Comparison of ENCODE assay signal across 8 cellular contexts in the genomic region with DNA sequence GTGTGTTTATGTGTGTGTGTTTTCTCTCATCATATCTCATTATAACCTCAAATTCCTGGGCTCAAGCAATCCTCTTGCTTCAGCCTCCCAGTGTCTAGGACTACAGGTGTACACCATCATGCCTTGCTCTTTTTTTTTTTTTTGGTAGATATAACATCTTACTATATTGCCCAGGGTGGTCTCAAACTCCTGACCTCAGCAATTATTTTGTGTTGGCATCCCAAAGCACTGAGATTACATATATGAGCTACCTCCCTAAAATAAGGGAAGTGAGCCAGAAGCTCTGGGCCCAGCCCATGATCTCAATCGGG. TPM values are rescaled to one million over a fixed set of nuclear protein-coding genes. Genes with fewer than 3 reads are reported as not detected.
DNase-seq lines count a peak whose midpoint lies in the region; ATAC-seq, FAIRE-seq and TF ChIP-seq lines count a peak whose summit lies in the region.

No MANE protein-coding gene starts in this region.

- H3K36me3 Mint-ChIP-seq in activated T-cell treated with anti-CD3 and anti-CD28 coated beads, Interleukin-2, amount 50 U/mL, for 72 hours (ENCODE audit: insufficient read depth in 2 of 2) = peaks cover 36 to 51% of the 10 kb centered on the region in 2 donors
- H3K36me3 Mint-ChIP-seq in astrocyte (ENCODE audit: low read depth, unreplicated experiment) (peaks cover 14% of the 10 kb centered on the region), type B pancreatic cell (peaks cover 6% of the 10 kb centered on the region)

- H3K36me3 ChIP-seq in astrocyte (ENCODE audit: insufficient read depth, low read length) (peaks cover 6% of the 10 kb centered on the region), HepG2 (replicated peaks in 1 of 2; ENCODE audit: control insufficient read depth in 1 of 2, insufficient read depth in 2 of 2, low read length in 2 of 2) (peaks cover 6 to 14% of the 10 kb centered on the region in 2 experiments; a peak in 4 of 5 replicates)

- intact Hi-C loops in HepG2 (cut with micrococcal nuclease; ENCODE audit: unreplicated experiment) = loop anchor here (5.0 kb wide), 1 partner anchor 42 kb away; a partner anchor contains a TSS

- H3K27me3 Mint-ChIP-seq in activated T-cell treated with anti-CD3 and anti-CD28 coated beads, Interleukin-2, amount 50 U/mL, for 72 hours (ENCODE audit: low read depth) = peaks cover 23% of the 10 kb centered on the region
- H3K27me3 Mint-ChIP-seq in astrocyte (ENCODE audit: low read depth, unreplicated experiment) (peaks cover 13% of the 10 kb centered on the region), type B pancreatic cell (peaks cover 28% of the 10 kb centered on the region)

- H3K79me2 ChIP-seq in astrocyte (ENCODE audit: insufficient read depth, low read length) (peaks cover 34% of the 10 kb centered on the region), HepG2 (ENCODE audit: insufficient read depth, low read length) (peaks cover 28% of the 10 kb centered on the region)

- no peaks in the 10 kb centered on the region for H3K9me3 ChIP-seq in astrocyte (ENCODE audit: insufficient read depth, low read depth, low read length)
- no peaks in the 10 kb centered on the region for H3K9me3 ChIP-seq in HepG2 (ENCODE audit: low read length)

- peak in 1 of 2 donors; percentile 1 for ATAC-seq in activated T-cell treated with anti-CD3 and anti-CD28 coated beads, Interleukin-2, amount 50 U/mL, for 72 hours (replicated peaks in 1 of 2)
- ATAC-seq in HepG2 (peak; percentile 19), HG03095 (IDR thresholded peaks at IDR 0.05; ENCODE audit: unreplicated experiment) (no peak)

- in situ Hi-C loops in HepG2 (cut with HindIII; ENCODE audit: extremely low pct_ligation_motif_present, low pct_unique_long_range_greater_than_20kb) = no loop called here

- H4K20me1 ChIP-seq in astrocyte (ENCODE audit: insufficient read depth, low read length) = peaks cover 14% of the 10 kb centered on the region
- no peaks in the 10 kb centered on the region for H4K20me1 ChIP-seq in HepG2 (ENCODE audit: insufficient read depth, low read length)

- H3K4me3 ChIP-seq in astrocyte (ENCODE audit: insufficient read depth, low read depth, low read length) (peak overlapping the region; percentile 79), HepG2 (replicated peaks in 1 of 3; ENCODE audit: insufficient read depth in 1 of 3, low read depth in 2 of 3, low read length in 3 of 3) (peak overlapping the region; percentile 84 to 91 (median 88))

- TSS peak; percentile 100 for BruUV-seq in HepG2 (replicated peaks; lab: Mats Ljungman, UMichigan)

- TF ChIP-seq EP300 in HepG2 (IDR thresholded peaks at IDR 0.05; ENCODE audit: low read depth in 2 of 2, low read length in 2 of 2) (no peak), HepG2 (CRISPR knock-in tag; IDR thresholded peaks at IDR 0.05; ENCODE audit: borderline replicate concordance) (no peak)

- FAIRE-seq in astrocyte (lab: Jason Lieb, UNC) (no peak), HepG2 (lab: Jason Lieb, UNC) (no peak)

- H3K4me3 Mint-ChIP-seq in activated T-cell treated with anti-CD3 and anti-CD28 coated beads, Interleukin-2, amount 50 U/mL, for 72 hours = peak overlapping the region; percentile 82 to 92
- H3K4me3 Mint-ChIP-seq in astrocyte (ENCODE audit: unreplicated experiment) (peak overlapping the region; percentile 88), type B pancreatic cell (peak overlapping the region; percentile 89)

- H3K4me2 ChIP-seq in astrocyte (ENCODE audit: low read length) = peak overlapping the region; percentile 97
- peak overlapping the region; percentile 79 for H3K4me2 ChIP-seq in HepG2 (ENCODE audit: low read depth, low read length)

- DNase-seq in activated T-cell treated with anti-CD3 and anti-CD28 coated beads, Interleukin-2, amount 50 U/mL, for 72 hours = no peak
- DNase-seq in activated T-cell treated with anti-CD3 and anti-CD28 coated beads, Interleukin-2, amount 50 U/mL, for 48 hours = no peak
- DNase-seq in astrocyte (ENCODE audit: low read depth) = no peak
- no peak for DNase-seq in HepG2 (ENCODE audit: low spot score)
- no peak for DNase-seq in type B pancreatic cell (ENCODE audit: extremely low spot score, unreplicated experiment)
- no peak for DNase-seq in KG1 (lab: John Stamatoyannopoulos, UW)
- DNase-seq in mesenteric fat pad (ENCODE audit: low spot score) = no peak

- no peak for TF ChIP-seq CTCF in astrocyte (IDR thresholded peaks at IDR 0.05; ENCODE audit: insufficient read depth, low read depth, low read length)
- no peak for TF ChIP-seq CTCF in HepG2 (CRISPR knock-in tag; IDR thresholded peaks at IDR 0.05)
- TF ChIP-seq CTCF in type B pancreatic cell (conservative IDR thresholded peaks at IDR 0.05) = no peak

- WGBS in HepG2 (ENCODE audit: low lambda C conversion rate) = 0% methylated on average over 1 of the region's 1 CpG

- H3K4me1 ChIP-seq in astrocyte (ENCODE audit: insufficient read depth, low read length) = peaks cover 9% of the 10 kb centered on the region
- peaks cover 25% of the 10 kb centered on the region for H3K4me1 ChIP-seq in HepG2 (ENCODE audit: insufficient read depth, low read length)

- no peak for TF ChIP-seq POLR2A in HepG2 (IDR thresholded peaks at IDR 0.05; ENCODE audit: insufficient read depth in 1 of 2, low read depth in 2 of 2, low read length in 2 of 2)

- H3K9ac ChIP-seq in astrocyte (ENCODE audit: low read length) (peak overlapping the region; percentile 93), HepG2 (ENCODE audit: insufficient read depth, low read depth, low read length) (peak overlapping the region; percentile 93)

- peaks cover 5 to 19% of the 10 kb centered on the region in 2 donors for H3K9me3 Mint-ChIP-seq in activated T-cell treated with anti-CD3 and anti-CD28 coated beads, Interleukin-2, amount 50 U/mL, for 72 hours
- H3K9me3 Mint-ChIP-seq in astrocyte (ENCODE audit: unreplicated experiment) (peaks cover 2% of the 10 kb centered on the region), type B pancreatic cell (no peaks in the 10 kb centered on the region)

- no peak for TF ChIP-seq RAD21 in HepG2 (CRISPR knock-in tag; IDR thresholded peaks at IDR 0.05)

- CTCF ChIA-PET in HepG2 (lab: Yijun Ruan, JAX; ENCODE audit: low intra/inter-chr PET ratio, low total read pairs) = no interaction called here

- peaks cover 28% of the 10 kb centered on the region for H3K4me1 Mint-ChIP-seq in activated T-cell treated with anti-CD3 and anti-CD28 coated beads, Interleukin-2, amount 50 U/mL, for 72 hours (ENCODE audit: low read depth)
- H3K4me1 Mint-ChIP-seq in astrocyte (ENCODE audit: low read depth, unreplicated experiment) = peaks cover 11% of the 10 kb centered on the region
- H3K4me1 Mint-ChIP-seq in type B pancreatic cell (ENCODE audit: unreplicated experiment) = peaks cover 17% of the 10 kb centered on the region

- H3K27ac Mint-ChIP-seq in activated T-cell treated with anti-CD3 and anti-CD28 coated beads, Interleukin-2, amount 50 U/mL, for 72 hours = peak overlapping the region; percentile 97
- H3K27ac Mint-ChIP-seq in astrocyte (ENCODE audit: unreplicated experiment) (peak overlapping the region; percentile 58), type B pancreatic cell (peak overlapping the region; percentile 97)

- H3K27me3 ChIP-seq in astrocyte (ENCODE audit: insufficient read depth, low read length) = peaks cover 2% of the 10 kb centered on the region
- 0 out of 5 replicates have a peak, but pooled peaks cover 0 to 4% of the 10 kb centered on the region in 2 experiments for H3K27me3 ChIP-seq in HepG2 (ENCODE audit: control insufficient read depth in 1 of 2, insufficient read depth in 2 of 2, low read length in 2 of 2)

- peak overlapping the region; percentile 66 for H3K27ac ChIP-seq in astrocyte (ENCODE audit: low read depth, low read length)
- peak overlapping the region; percentile 64 for H3K27ac ChIP-seq in HepG2 (ENCODE audit: extremely low read length, insufficient read depth, low read length)

- H2AFZ ChIP-seq in astrocyte (ENCODE audit: low read depth, low read length) = peak overlapping the region; percentile 93
- H2AFZ ChIP-seq in HepG2 (ENCODE audit: low read length) = no peak overlapping the region

- POLR2A ChIA-PET in HepG2 (lab: Yijun Ruan, JAX) = interaction anchor here (0.7 to 1.0 kb wide), 2 partner anchors 17 to 44 kb away, joined by 3 read pairs; a partner anchor contains a TSS

RNA-seq across cellular contexts. Expression of a gene that starts 0.4 kb away (rescaled TPM):
- 1 to 10 TPM; 8.4 to 9.0 TPM for total RNA-seq in activated T-cell treated with anti-CD3 and anti-CD28 coated beads, Interleukin-2, amount 50 U/mL, for 72 hours
- 8.7 and 9.5 TPM in 2 replicates for total RNA-seq in astrocyte
- 8.9 and 10.4 TPM in 2 replicates for total RNA-seq in HepG2 (2016; rRNA removed; fragmentation: Illumina TruSeq; extraction: Trizol)
- 0.62 and 0.81 TPM in 2 replicates for total RNA-seq in HepG2 (2016; cell fraction: cytosol; rRNA removed; fragmentation: Illumina TruSeq; extraction: Trizol; ENCODE audit: low read depth)
- 8.0 and 9.3 TPM in 2 replicates for total RNA-seq in HepG2 (2016; cell fraction: insoluble cytoplasmic fraction; rRNA removed; fragmentation: Illumina TruSeq; extraction: Trizol)
- total RNA-seq in HepG2 (2016; cell fraction: membrane; rRNA removed; fragmentation: Illumina TruSeq; extraction: Trizol) = 4.5 and 4.7 TPM in 2 replicates
- 5.9 and 6.1 TPM in 2 replicates for total RNA-seq in HepG2 (2016; cell fraction: nucleus; rRNA removed; fragmentation: Illumina TruSeq; extraction: Trizol)
- polyA plus RNA-seq in HepG2 (2011; rRNA removed) = 2.1 and 2.5 TPM in 2 replicates
- polyA plus RNA-seq in HepG2 (2011; cell fraction: cytosol; rRNA removed) = 1.0 and 1.6 TPM in 2 replicates
- polyA plus RNA-seq in HepG2 (2011; cell fraction: nucleus; rRNA removed) = 1.9 and 2.4 TPM in 2 replicates
- polyA plus RNA-seq in HepG2 (2012) = 1.3 and 1.8 TPM in 2 replicates
- 0.15 TPM in 2 replicates for polyA plus RNA-seq in HepG2 (2016; cell fraction: cytosol; fragmentation: Illumina TruSeq; extraction: Trizol; ENCODE audit: low read depth)
- polyA plus RNA-seq in HepG2 (2016; cell fraction: insoluble cytoplasmic fraction; fragmentation: Illumina TruSeq; extraction: Trizol; ENCODE audit: low read depth) = 3.1 TPM in 2 replicates
- 0.85 and 0.98 TPM in 2 replicates for polyA plus RNA-seq in HepG2 (2016; cell fraction: membrane; fragmentation: Illumina TruSeq; extraction: Trizol; ENCODE audit: low read depth)
- polyA plus RNA-seq in HepG2 (2016; cell fraction: nucleus; fragmentation: Illumina TruSeq; extraction: Trizol; ENCODE audit: insufficient read depth, low read depth) = 3.5 and 4.7 TPM in 2 replicates
- 4.9 and 6.1 TPM in 2 replicates for polyA minus RNA-seq in HepG2 (2011; rRNA and poly(A)+ RNA removed; ENCODE audit: low replicate concordance)
- polyA minus RNA-seq in HepG2 (2011; cell fraction: cytosol; rRNA and poly(A)+ RNA removed) = 4.7 and 6.4 TPM in 2 replicates
- polyA minus RNA-seq in HepG2 (2011; cell fraction: nucleus; rRNA and poly(A)+ RNA removed) = 6.3 and 11.8 TPM in 2 replicates
- total RNA-seq in type B pancreatic cell (ENCODE audit: low replicate concordance) = 8.3 and 9.8 TPM in 2 replicates
- 5.3 TPM for total RNA-seq in mesenteric fat pad

RNA-seq across cellular contexts. Expression of a gene that starts 31.2 kb away (rescaled TPM):
- 1 to 10 TPM; 8.1 to 8.3 TPM for total RNA-seq in activated T-cell treated with anti-CD3 and anti-CD28 coated beads, Interleukin-2, amount 50 U/mL, for 72 hours
- total RNA-seq in astrocyte = 11.5 and 12.2 TPM in 2 replicates
- 8.0 and 9.5 TPM in 2 replicates for total RNA-seq in HepG2 (2016; rRNA removed; fragmentation: Illumina TruSeq; extraction: Trizol)
- 0.61 and 1.1 TPM in 2 replicates for total RNA-seq in HepG2 (2016; cell fraction: cytosol; rRNA removed; fragmentation: Illumina TruSeq; extraction: Trizol; ENCODE audit: low read depth)
- total RNA-seq in HepG2 (2016; cell fraction: insoluble cytoplasmic fraction; rRNA removed; fragmentation: Illumina TruSeq; extraction: Trizol) = 7.7 and 8.9 TPM in 2 replicates
- total RNA-seq in HepG2 (2016; cell fraction: membrane; rRNA removed; fragmentation: Illumina TruSeq; extraction: Trizol) = 3.0 and 3.4 TPM in 2 replicates
- total RNA-seq in HepG2 (2016; cell fraction: nucleus; rRNA removed; fragmentation: Illumina TruSeq; extraction: Trizol) = 5.9 and 7.0 TPM in 2 replicates
- polyA plus RNA-seq in HepG2 (2011; rRNA removed) = 3.4 and 3.6 TPM in 2 replicates
- polyA plus RNA-seq in HepG2 (2011; cell fraction: cytosol; rRNA removed) = 1.8 and 2.7 TPM in 2 replicates
- polyA plus RNA-seq in HepG2 (2011; cell fraction: nucleus; rRNA removed) = 3.0 and 4.8 TPM in 2 replicates
- 3.5 and 4.1 TPM in 2 replicates for polyA plus RNA-seq in HepG2 (2012)
- polyA plus RNA-seq in HepG2 (2016; cell fraction: cytosol; fragmentation: Illumina TruSeq; extraction: Trizol; ENCODE audit: low read depth) = 0.17 TPM in 2 replicates
- 4.3 and 4.6 TPM in 2 replicates for polyA plus RNA-seq in HepG2 (2016; cell fraction: insoluble cytoplasmic fraction; fragmentation: Illumina TruSeq; extraction: Trizol; ENCODE audit: low read depth)
- 0.69 and 0.74 TPM in 2 replicates for polyA plus RNA-seq in HepG2 (2016; cell fraction: membrane; fragmentation: Illumina TruSeq; extraction: Trizol; ENCODE audit: low read depth)
- polyA plus RNA-seq in HepG2 (2016; cell fraction: nucleus; fragmentation: Illumina TruSeq; extraction: Trizol; ENCODE audit: insufficient read depth, low read depth) = 7.8 and 9.4 TPM in 2 replicates
- polyA minus RNA-seq in HepG2 (2011; rRNA and poly(A)+ RNA removed; ENCODE audit: low replicate concordance) = 8.4 and 9.2 TPM in 2 replicates
- polyA minus RNA-seq in HepG2 (2011; cell fraction: cytosol; rRNA and poly(A)+ RNA removed) = 4.4 and 6.1 TPM in 2 replicates
- polyA minus RNA-seq in HepG2 (2011; cell fraction: nucleus; rRNA and poly(A)+ RNA removed) = 3.9 and 5.5 TPM in 2 replicates
- total RNA-seq in type B pancreatic cell (ENCODE audit: low replicate concordance) = 12.1 and 12.2 TPM in 2 replicates
- total RNA-seq in mesenteric fat pad = 7.4 TPM

RNA-seq across cellular contexts. Expression of a gene that starts 39.5 kb away (rescaled TPM):
- total RNA-seq in activated T-cell treated with anti-CD3 and anti-CD28 coated beads, Interleukin-2, amount 50 U/mL, for 72 hours = 100 to 1,000 TPM; 114 to 129 TPM
- total RNA-seq in astrocyte (87.2 and 105 TPM in 2 replicates), HepG2 (2016; rRNA removed; fragmentation: Illumina TruSeq; extraction: Trizol) (44.8 and 76.3 TPM in 2 replicates), type B pancreatic cell (ENCODE audit: low replicate concordance) (58.4 and 66.1 TPM in 2 replicates), mesenteric fat pad (50.3 TPM)
- total RNA-seq in HepG2 (2016; cell fraction: cytosol; rRNA removed; fragmentation: Illumina TruSeq; extraction: Trizol; ENCODE audit: low read depth) = 2.9 and 3.1 TPM in 2 replicates
- 40.9 and 72.0 TPM in 2 replicates for total RNA-seq in HepG2 (2016; cell fraction: insoluble cytoplasmic fraction; rRNA removed; fragmentation: Illumina TruSeq; extraction: Trizol)
- total RNA-seq in HepG2 (2016; cell fraction: membrane; rRNA removed; fragmentation: Illumina TruSeq; extraction: Trizol) = 9.8 and 11.2 TPM in 2 replicates
- 70.0 and 73.2 TPM in 2 replicates for total RNA-seq in HepG2 (2016; cell fraction: nucleus; rRNA removed; fragmentation: Illumina TruSeq; extraction: Trizol)
- polyA plus RNA-seq in HepG2 (2011; rRNA removed) = 14.5 and 15.3 TPM in 2 replicates
- 5.4 and 7.1 TPM in 2 replicates for polyA plus RNA-seq in HepG2 (2011; cell fraction: cytosol; rRNA removed)
- polyA plus RNA-seq in HepG2 (2011; cell fraction: nucleus; rRNA removed) = 22.5 and 28.5 TPM in 2 replicates
- 1.7 and 1.8 TPM in 2 replicates for polyA plus RNA-seq in HepG2 (2012)
- polyA plus RNA-seq in HepG2 (2016; cell fraction: cytosol; fragmentation: Illumina TruSeq; extraction: Trizol; ENCODE audit: low read depth) = 0.02 TPM in 1 of 2 replicates, not detected in the other
- 1.0 and 1.3 TPM in 2 replicates for polyA plus RNA-seq in HepG2 (2016; cell fraction: insoluble cytoplasmic fraction; fragmentation: Illumina TruSeq; extraction: Trizol; ENCODE audit: low read depth)
- polyA plus RNA-seq in HepG2 (2016; cell fraction: membrane; fragmentation: Illumina TruSeq; extraction: Trizol; ENCODE audit: low read depth) = 0.12 and 0.14 TPM in 2 replicates
- 2.7 and 3.2 TPM in 2 replicates for polyA plus RNA-seq in HepG2 (2016; cell fraction: nucleus; fragmentation: Illumina TruSeq; extraction: Trizol; ENCODE audit: insufficient read depth, low read depth)
- 113 and 142 TPM in 2 replicates for polyA minus RNA-seq in HepG2 (2011; rRNA and poly(A)+ RNA removed; ENCODE audit: low replicate concordance)
- polyA minus RNA-seq in HepG2 (2011; cell fraction: cytosol; rRNA and poly(A)+ RNA removed) = 66.3 and 87.7 TPM in 2 replicates
- 149 and 236 TPM in 2 replicates for polyA minus RNA-seq in HepG2 (2011; cell fraction: nucleus; rRNA and poly(A)+ RNA removed)

RNA-seq across cellular contexts. Expression of a gene that starts 43.5 kb away (rescaled TPM):
- 1 to 10 TPM; 7.3 to 8.5 TPM for total RNA-seq in activated T-cell treated with anti-CD3 and anti-CD28 coated beads, Interleukin-2, amount 50 U/mL, for 72 hours
- total RNA-seq in astrocyte = 9.2 and 11.6 TPM in 2 replicates
- 13.3 and 20.5 TPM in 2 replicates for total RNA-seq in HepG2 (2016; rRNA removed; fragmentation: Illumina TruSeq; extraction: Trizol)
- 6.0 and 7.5 TPM in 2 replicates for total RNA-seq in HepG2 (2016; cell fraction: cytosol; rRNA removed; fragmentation: Illumina TruSeq; extraction: Trizol; ENCODE audit: low read depth)
- 14.1 and 20.3 TPM in 2 replicates for total RNA-seq in HepG2 (2016; cell fraction: insoluble cytoplasmic fraction; rRNA removed; fragmentation: Illumina TruSeq; extraction: Trizol)
- 5.7 and 5.9 TPM in 2 replicates for total RNA-seq in HepG2 (2016; cell fraction: membrane; rRNA removed; fragmentation: Illumina TruSeq; extraction: Trizol)
- total RNA-seq in HepG2 (2016; cell fraction: nucleus; rRNA removed; fragmentation: Illumina TruSeq; extraction: Trizol) = 7.0 and 7.7 TPM in 2 replicates
- 16.8 and 17.7 TPM in 2 replicates for polyA plus RNA-seq in HepG2 (2011; rRNA removed)
- polyA plus RNA-seq in HepG2 (2011; cell fraction: cytosol; rRNA removed) = 19.8 and 24.4 TPM in 2 replicates
- polyA plus RNA-seq in HepG2 (2011; cell fraction: nucleus; rRNA removed) = 3.5 and 5.8 TPM in 2 replicates
- polyA plus RNA-seq in HepG2 (2012) = 12.0 and 12.7 TPM in 2 replicates
- 3.7 and 5.0 TPM in 2 replicates for polyA plus RNA-seq in HepG2 (2016; cell fraction: cytosol; fragmentation: Illumina TruSeq; extraction: Trizol; ENCODE audit: low read depth)
- polyA plus RNA-seq in HepG2 (2016; cell fraction: insoluble cytoplasmic fraction; fragmentation: Illumina TruSeq; extraction: Trizol; ENCODE audit: low read depth) = 20.2 and 24.5 TPM in 2 replicates
- 2.9 TPM in 2 replicates for polyA plus RNA-seq in HepG2 (2016; cell fraction: membrane; fragmentation: Illumina TruSeq; extraction: Trizol; ENCODE audit: low read depth)
- polyA plus RNA-seq in HepG2 (2016; cell fraction: nucleus; fragmentation: Illumina TruSeq; extraction: Trizol; ENCODE audit: insufficient read depth, low read depth) = 10.9 and 11.1 TPM in 2 replicates
- 6.7 and 11.3 TPM in 2 replicates for polyA minus RNA-seq in HepG2 (2011; rRNA and poly(A)+ RNA removed; ENCODE audit: low replicate concordance)
- 1.8 and 6.1 TPM in 2 replicates for polyA minus RNA-seq in HepG2 (2011; cell fraction: cytosol; rRNA and poly(A)+ RNA removed)
- 3.6 and 6.2 TPM in 2 replicates for polyA minus RNA-seq in HepG2 (2011; cell fraction: nucleus; rRNA and poly(A)+ RNA removed)
- 11.9 and 12.3 TPM in 2 replicates for total RNA-seq in type B pancreatic cell (ENCODE audit: low replicate concordance)
- total RNA-seq in mesenteric fat pad = 10.3 TPM

RNA-seq across cellular contexts. Expression of a gene that starts 43.5 kb away (rescaled TPM):
- total RNA-seq in activated T-cell treated with anti-CD3 and anti-CD28 coated beads, Interleukin-2, amount 50 U/mL, for 72 hours = 1 to 10 TPM; 3.9 to 4.5 TPM
- total RNA-seq in astrocyte = 3.6 and 4.1 TPM in 2 replicates
- total RNA-seq in HepG2 (2016; rRNA removed; fragmentation: Illumina TruSeq; extraction: Trizol) = 2.1 and 2.6 TPM in 2 replicates
- 0.40 and 0.44 TPM in 2 replicates for total RNA-seq in HepG2 (2016; cell fraction: cytosol; rRNA removed; fragmentation: Illumina TruSeq; extraction: Trizol; ENCODE audit: low read depth)
- total RNA-seq in HepG2 (2016; cell fraction: insoluble cytoplasmic fraction; rRNA removed; fragmentation: Illumina TruSeq; extraction: Trizol) = 2.2 and 2.6 TPM in 2 replicates
- 1.0 TPM in 2 replicates for total RNA-seq in HepG2 (2016; cell fraction: membrane; rRNA removed; fragmentation: Illumina TruSeq; extraction: Trizol)
- total RNA-seq in HepG2 (2016; cell fraction: nucleus; rRNA removed; fragmentation: Illumina TruSeq; extraction: Trizol) = 3.1 and 4.6 TPM in 2 replicates
- 2.0 and 2.2 TPM in 2 replicates for polyA plus RNA-seq in HepG2 (2011; rRNA removed)
- polyA plus RNA-seq in HepG2 (2011; cell fraction: cytosol; rRNA removed) = 0.71 and 1.3 TPM in 2 replicates
- 3.0 and 5.3 TPM in 2 replicates for polyA plus RNA-seq in HepG2 (2011; cell fraction: nucleus; rRNA removed)
- polyA plus RNA-seq in HepG2 (2012) = 2.5 TPM in 2 replicates
- 0.24 and 0.31 TPM in 2 replicates for polyA plus RNA-seq in HepG2 (2016; cell fraction: cytosol; fragmentation: Illumina TruSeq; extraction: Trizol; ENCODE audit: low read depth)
- 1.3 and 1.4 TPM in 2 replicates for polyA plus RNA-seq in HepG2 (2016; cell fraction: insoluble cytoplasmic fraction; fragmentation: Illumina TruSeq; extraction: Trizol; ENCODE audit: low read depth)
- 0.37 and 0.50 TPM in 2 replicates for polyA plus RNA-seq in HepG2 (2016; cell fraction: membrane; fragmentation: Illumina TruSeq; extraction: Trizol; ENCODE audit: low read depth)
- polyA plus RNA-seq in HepG2 (2016; cell fraction: nucleus; fragmentation: Illumina TruSeq; extraction: Trizol; ENCODE audit: insufficient read depth, low read depth) = 4.6 and 5.6 TPM in 2 replicates
- 4.5 and 5.7 TPM in 2 replicates for polyA minus RNA-seq in HepG2 (2011; rRNA and poly(A)+ RNA removed; ENCODE audit: low replicate concordance)
- 2.1 and 2.2 TPM in 2 replicates for polyA minus RNA-seq in HepG2 (2011; cell fraction: cytosol; rRNA and poly(A)+ RNA removed)
- polyA minus RNA-seq in HepG2 (2011; cell fraction: nucleus; rRNA and poly(A)+ RNA removed) = 4.8 and 6.3 TPM in 2 replicates
- 3.9 and 4.9 TPM in 2 replicates for total RNA-seq in type B pancreatic cell (ENCODE audit: low replicate concordance)
- 2.2 TPM for total RNA-seq in mesenteric fat pad
